29 cellular contexts compared by ENCODE assay signal in genomic region chr10:129899564-129899862, GRCh38.
"Had no signal": no experiment of that assay in that cellular context is flagged by ENCODE, and none has a peak within 500 bp of the region (broad histone marks: within the 10 kb centered on the region; RNA-seq: fewer than 3 reads in every experiment).

No MANE protein-coding gene starts in this region.

- H3K27me3 ChIP-seq: ascending aorta, colonic mucosa had no signal

- DNase-seq: activated CD4-positive, alpha-beta memory T cell treated with anti-CD3 and anti-CD28 coated beads for 36 hours; activated CD4-positive, alpha-beta T cell treated with anti-CD3 and anti-CD28 coated beads for 36 hours; activated CD4-positive, alpha-beta T cell treated with anti-CD3 and anti-CD28 coated beads, Interleukin-2, amount 10 ng/mL, durations not matched to agents 24 days and 14 days; activated CD4-positive, CD25-positive, alpha-beta regulatory T cell; activated CD4-positive, CD25-positive, alpha-beta regulatory T cell treated with anti-CD3 and anti-CD28 coated beads, Interleukin-2, amount 50 U/mL, for 72 hours; activated CD8-positive, alpha-beta memory T cell treated with anti-CD3 and anti-CD28 coated beads, Interleukin-2, amount 50 U/mL, for 48 hours; activated CD8-positive, alpha-beta T cell treated with anti-CD3 and anti-CD28 coated beads, Interleukin-2, amount 10 ng/mL, durations not matched to agents 7 days and 5 days; activated gamma-delta T cell; activated naive CD4-positive, alpha-beta T cell; activated naive CD4-positive, alpha-beta T cell treated with anti-CD3 and anti-CD28 coated beads, Interleukin-2, amount 10 ng/mL, durations not matched to agents 7 days and 5 days; activated naive CD8-positive, alpha-beta T cell treated with anti-CD3 and anti-CD28 coated beads, Interleukin-2, amount 10 ng/mL, durations not matched to agents 7 days and 5 days; activated T-cell treated with anti-CD3 and anti-CD28 coated beads for 4 hours; activated T-cell treated with anti-CD3 and anti-CD28 coated beads, Interleukin-2, amount 50 U/mL, for 24 hours; activated T-cell treated with anti-CD3 and anti-CD28 coated beads, Interleukin-2, amount 50 U/mL, for 72 hours; central memory CD4-positive, alpha-beta T cell; cerebellar nuclear complex; colonic mucosa; effector CD8-positive, alpha-beta T cell; foreskin fibroblast; T-helper 1 cell; T-helper 17 cell; T1000 had no signal

- H3K9me3 ChIP-seq: ascending aorta, breast epithelium, colonic mucosa had no signal

- H3K27ac ChIP-seq: ascending aorta, breast epithelium, cardiac muscle cell, colonic mucosa, WERI-Rb-1 had no signal

- H3K4me3 ChIP-seq: ascending aorta, breast epithelium, cardiac muscle cell, colonic mucosa had no signal

- H3K4me1 ChIP-seq: ascending aorta, breast epithelium, colonic mucosa had no signal

- ATAC-seq: activated CD4-positive, alpha-beta T cell treated with anti-CD3 and anti-CD28 coated beads for 36 hours; activated CD8-positive, alpha-beta T cell treated with anti-CD3 and anti-CD28 coated beads, Interleukin-2, amount 10 ng/mL, durations not matched to agents 7 days and 5 days; activated naive CD4-positive, alpha-beta T cell treated with anti-CD3 and anti-CD28 coated beads, Interleukin-2, amount 50 U/mL, for 72 hours; activated T-cell treated with anti-CD3 and anti-CD28 coated beads, Interleukin-2, amount 50 U/mL, for 72 hours; esophagus mucosa; T-helper 17 cell had no signal

- H3K4me1 Mint-ChIP-seq: activated CD4-positive, alpha-beta T cell treated with anti-CD3 and anti-CD28 coated beads for 36 hours; activated CD4-positive, alpha-beta T cell treated with anti-CD3 and anti-CD28 coated beads, Interleukin-2, amount 10 ng/mL, durations not matched to agents 24 days and 14 days; activated naive CD4-positive, alpha-beta T cell treated with anti-CD3 and anti-CD28 coated beads, Interleukin-2, amount 10 ng/mL, durations not matched to agents 7 days and 5 days; activated naive CD8-positive, alpha-beta T cell treated with anti-CD3 and anti-CD28 coated beads, Interleukin-2, amount 10 ng/mL, durations not matched to agents 7 days and 5 days had no signal

- H3K4me3 Mint-ChIP-seq: activated CD4-positive, alpha-beta memory T cell treated with anti-CD3 and anti-CD28 coated beads for 36 hours; activated CD4-positive, alpha-beta T cell treated with anti-CD3 and anti-CD28 coated beads for 36 hours; activated CD4-positive, alpha-beta T cell treated with anti-CD3 and anti-CD28 coated beads, Interleukin-2, amount 10 ng/mL, durations not matched to agents 24 days and 14 days; activated CD8-positive, alpha-beta T cell treated with anti-CD3 and anti-CD28 coated beads, Interleukin-2, amount 10 ng/mL, durations not matched to agents 7 days and 5 days; activated naive CD4-positive, alpha-beta T cell treated with anti-CD3 and anti-CD28 coated beads, Interleukin-2, amount 10 ng/mL, durations not matched to agents 7 days and 5 days; activated naive CD8-positive, alpha-beta T cell treated with anti-CD3 and anti-CD28 coated beads, Interleukin-2, amount 10 ng/mL, durations not matched to agents 7 days and 5 days; activated T-cell treated with anti-CD3 and anti-CD28 coated beads, Interleukin-2, amount 50 U/mL, for 24 hours; activated T-cell treated with anti-CD3 and anti-CD28 coated beads, Interleukin-2, amount 50 U/mL, for 72 hours; T-helper 17 cell; T-helper 2 cell treated with Interferon-gamma antibody and Interleukin-4, amounts not matched to agents 5 μg/mL and 100 μg/mL, for 36 hours had no signal

- H3K27ac Mint-ChIP-seq: activated CD4-positive, alpha-beta memory T cell treated with anti-CD3 and anti-CD28 coated beads for 36 hours; activated CD4-positive, alpha-beta T cell treated with anti-CD3 and anti-CD28 coated beads for 36 hours; activated CD4-positive, alpha-beta T cell treated with anti-CD3 and anti-CD28 coated beads, Interleukin-2, amount 10 ng/mL, durations not matched to agents 24 days and 14 days; activated CD8-positive, alpha-beta T cell treated with anti-CD3 and anti-CD28 coated beads, Interleukin-2, amount 10 ng/mL, durations not matched to agents 7 days and 5 days; activated naive CD4-positive, alpha-beta T cell treated with anti-CD3 and anti-CD28 coated beads, Interleukin-2, amount 10 ng/mL, durations not matched to agents 7 days and 5 days; activated naive CD4-positive, alpha-beta T cell treated with anti-CD3 and anti-CD28 coated beads, Interleukin-2, amount 50 U/mL, for 72 hours; activated naive CD8-positive, alpha-beta T cell treated with anti-CD3 and anti-CD28 coated beads, Interleukin-2, amount 10 ng/mL, durations not matched to agents 7 days and 5 days; activated T-cell treated with anti-CD3 and anti-CD28 coated beads, Interleukin-2, amount 50 U/mL, for 24 hours; activated T-cell treated with anti-CD3 and anti-CD28 coated beads, Interleukin-2, amount 50 U/mL, for 72 hours; T-helper 17 cell; T-helper 2 cell treated with Interferon-gamma antibody and Interleukin-4, amounts not matched to agents 5 μg/mL and 100 μg/mL, for 36 hours had no signal

- H3K36me3 ChIP-seq: ascending aorta, breast epithelium, cardiac muscle cell, colonic mucosa, WERI-Rb-1 had no signal

- H3K36me3 Mint-ChIP-seq: activated CD4-positive, alpha-beta memory T cell treated with anti-CD3 and anti-CD28 coated beads for 36 hours; activated naive CD4-positive, alpha-beta T cell treated with anti-CD3 and anti-CD28 coated beads, Interleukin-2, amount 10 ng/mL, durations not matched to agents 7 days and 5 days; activated naive CD4-positive, alpha-beta T cell treated with anti-CD3 and anti-CD28 coated beads, Interleukin-2, amount 50 U/mL, for 72 hours; activated naive CD8-positive, alpha-beta T cell treated with anti-CD3 and anti-CD28 coated beads, Interleukin-2, amount 10 ng/mL, durations not matched to agents 7 days and 5 days had no signal

- H3K9me3 Mint-ChIP-seq: activated CD4-positive, alpha-beta memory T cell treated with anti-CD3 and anti-CD28 coated beads for 36 hours; activated CD4-positive, alpha-beta T cell treated with anti-CD3 and anti-CD28 coated beads, Interleukin-2, amount 10 ng/mL, durations not matched to agents 24 days and 14 days; activated naive CD4-positive, alpha-beta T cell treated with anti-CD3 and anti-CD28 coated beads, Interleukin-2, amount 10 ng/mL, durations not matched to agents 7 days and 5 days; activated naive CD4-positive, alpha-beta T cell treated with anti-CD3 and anti-CD28 coated beads, Interleukin-2, amount 50 U/mL, for 72 hours; activated naive CD8-positive, alpha-beta T cell treated with anti-CD3 and anti-CD28 coated beads, Interleukin-2, amount 10 ng/mL, durations not matched to agents 7 days and 5 days; activated T-cell treated with anti-CD3 and anti-CD28 coated beads, Interleukin-2, amount 50 U/mL, for 24 hours; activated T-cell treated with anti-CD3 and anti-CD28 coated beads, Interleukin-2, amount 50 U/mL, for 72 hours; T-helper 2 cell treated with Interferon-gamma antibody and Interleukin-4, amounts not matched to agents 5 μg/mL and 100 μg/mL, for 36 hours had no signal
